ENCODE assay signal across 14 cellular contexts in genomic region chr19:37304884-37305255, GRCh38.
DNase-seq lines count a peak whose midpoint lies in the region; ATAC-seq and TF ChIP-seq lines count a peak whose summit lies in the region.
"Had no signal": no experiment of that assay in that cellular context is flagged by ENCODE, and none has a peak within 500 bp of the region (broad histone marks: within the 10 kb centered on the region; RNA-seq: fewer than 3 reads in every experiment).

No MANE protein-coding gene starts in this region.

- H2BK120ac ChIP-seq in trophoblast cell (ENCODE audit: insufficient read depth, low read length, poor library complexity): no peak overlapping the region

- intact Hi-C loops in left ventricle myocardium superior (cut with micrococcal nuclease): no loop called here

- H4K12ac ChIP-seq in trophoblast cell (ENCODE audit: low read depth, low read length): peak overlapping the region; percentile 32

- no peak for TF ChIP-seq EP300 in gastroesophageal sphincter (IDR thresholded peaks at IDR 0.05)

- H3K36me3 ChIP-seq in right atrium auricular region (no peaks in the 10 kb centered on the region), HUES64 (ENCODE audit: insufficient read depth, low read length) (no peaks in the 10 kb centered on the region), iPS-15b (ENCODE audit: control insufficient read depth, insufficient read depth, low read length) (no peaks in the 10 kb centered on the region), trophoblast cell (ENCODE audit: control insufficient read depth in 1 of 2, insufficient read depth in 2 of 2, low read length in 2 of 2) (no peaks in the 10 kb centered on the region), gastroesophageal sphincter (no peaks in the 10 kb centered on the region)
- H3K36me3 ChIP-seq: BE2C had no signal

- H3K79me1 ChIP-seq in trophoblast cell (ENCODE audit: low read length): no peaks in the 10 kb centered on the region

- H4K91ac ChIP-seq in trophoblast cell (ENCODE audit: low read depth, low read length): no peak overlapping the region

- DNase-seq in left ventricle myocardium superior (no peak), right atrium auricular region (ENCODE audit: low spot score) (no peak), trophoblast cell (no peak), foreskin keratinocyte (no peak)
- DNase-seq: DMS79, GM23248 had no signal

- H3K18ac ChIP-seq in trophoblast cell (ENCODE audit: low read length): no peak overlapping the region

- no peak for TF ChIP-seq POLR2A in gastroesophageal sphincter (IDR thresholded peaks at IDR 0.05)

- WGBS in HUES64: 92% methylated on average over 17 of the region's 17 CpGs
- no CpG with 5 or more reads among the region's 17 CpGs for WGBS in trophoblast cell (ENCODE audit: extremely low coverage, insufficient coverage, insufficient read length)
- 87 to 94% methylated on average over 3 to 6 of the region's 17 CpGs for WGBS in gastroesophageal sphincter (ENCODE audit: low coverage in 1 of 2), 2 donors

- H2AK5ac ChIP-seq in trophoblast cell (ENCODE audit: low read length): no peak overlapping the region

- no peak overlapping the region for H2BK5ac ChIP-seq in trophoblast cell (ENCODE audit: low read depth, low read length, poor library complexity)

- H3K4me3 ChIP-seq in right atrium auricular region (no peak overlapping the region), HUES64 (ENCODE audit: low read length) (peak overlapping the region; percentile 67; the same call in 1 of the 2 replicates), iPS-15b (ENCODE audit: low read depth, low read length) (peak overlapping the region; percentile 86), trophoblast cell (ENCODE audit: low read depth, low read length) (no peak overlapping the region), gastroesophageal sphincter (no peak overlapping the region)
- H3K4me3 ChIP-seq: A549, GM12878, GM23248 had no signal

- H3K27ac ChIP-seq in right atrium auricular region (no peak overlapping the region), HUES64 (ENCODE audit: low read depth, low read length) (no peak overlapping the region), trophoblast cell (ENCODE audit: low read depth, low read length) (no peak overlapping the region), gastroesophageal sphincter (no peak overlapping the region), foreskin keratinocyte (no peak overlapping the region)
- H3K27ac ChIP-seq: A549, GM23248 had no signal

- TF ChIP-seq CTCF in right atrium auricular region (IDR thresholded peaks at IDR 0.05): no peak
- no peak for TF ChIP-seq CTCF in gastroesophageal sphincter (IDR thresholded peaks at IDR 0.05)
- TF ChIP-seq CTCF in foreskin keratinocyte (conservative IDR thresholded peaks at IDR 0.05): no peak

- no peak overlapping the region for H3K4me2 ChIP-seq in trophoblast cell (ENCODE audit: low read length)
- H3K4me2 ChIP-seq: A549 had no signal

- no peak overlapping the region for H3K14ac ChIP-seq in trophoblast cell (ENCODE audit: low read length)

- peak overlapping the region; percentile 88 for H4K8ac ChIP-seq in trophoblast cell (ENCODE audit: low read depth, low read length)

- H2AFZ ChIP-seq in trophoblast cell (ENCODE audit: insufficient read depth, low read length, poor library complexity): no peak overlapping the region
- H2AFZ ChIP-seq: GM23248 had no signal

- H3K23ac ChIP-seq in trophoblast cell (ENCODE audit: low read length): no peak overlapping the region

- ATAC-seq in left ventricle myocardium superior (peak; percentile 10), HG03280 (IDR thresholded peaks at IDR 0.05; ENCODE audit: unreplicated experiment) (no peak), gastroesophageal sphincter (no peak), foreskin keratinocyte (no peak)
- ATAC-seq: A549, GM12878, HepG2 had no signal

- H3K9me3 ChIP-seq in right atrium auricular region: no peaks in the 10 kb centered on the region
- peaks cover 23% of the 10 kb centered on the region for H3K9me3 ChIP-seq in HUES64 (ENCODE audit: insufficient read depth, low read depth, low read length)
- H3K9me3 ChIP-seq in iPS-15b (ENCODE audit: control insufficient read depth, insufficient read depth, low read length): no peaks in the 10 kb centered on the region
- peaks cover 36% of the 10 kb centered on the region for H3K9me3 ChIP-seq in trophoblast cell (ENCODE audit: insufficient read depth, low read depth, low read length)
- H3K9me3 ChIP-seq in gastroesophageal sphincter: peaks cover 0 to 37% (median 0%) of the 10 kb centered on the region in 3 donors

- H2BK12ac ChIP-seq in trophoblast cell (ENCODE audit: low read length): no peak overlapping the region

- H3K9ac ChIP-seq in HUES64 (ENCODE audit: low read depth, low read length) (no peak overlapping the region), iPS-15b (ENCODE audit: low read depth, low read length) (no peak overlapping the region), trophoblast cell (ENCODE audit: low read length) (no peak overlapping the region)
- H3K9ac ChIP-seq: GM23248 had no signal

- H3K79me2 ChIP-seq in trophoblast cell (ENCODE audit: control insufficient read depth, insufficient read depth, low read length, poor library complexity): no peaks in the 10 kb centered on the region

- H3K4me1 ChIP-seq in right atrium auricular region: no peaks in the 10 kb centered on the region
- no peaks in the 10 kb centered on the region for H3K4me1 ChIP-seq in HUES64 (ENCODE audit: insufficient read depth, low read length)
- H3K4me1 ChIP-seq in iPS-15b (ENCODE audit: control insufficient read depth, insufficient read depth, low read length): no peaks in the 10 kb centered on the region
- no peaks in the 10 kb centered on the region for H3K4me1 ChIP-seq in trophoblast cell (ENCODE audit: control insufficient read depth in 1 of 2, insufficient read depth in 2 of 2, low read length in 2 of 2)
- no peaks in the 10 kb centered on the region for H3K4me1 ChIP-seq in gastroesophageal sphincter
- H3K4me1 ChIP-seq in foreskin keratinocyte: no peaks in the 10 kb centered on the region
- H3K4me1 ChIP-seq: A549, BE2C had no signal

- H3K4ac ChIP-seq in trophoblast cell (ENCODE audit: low read depth, low read length): no peak overlapping the region

- H3K27me3 ChIP-seq in right atrium auricular region: no peaks in the 10 kb centered on the region
- H3K27me3 ChIP-seq in HUES64 (ENCODE audit: insufficient read depth, low read length): peaks cover 4% of the 10 kb centered on the region
- no peaks in the 10 kb centered on the region for H3K27me3 ChIP-seq in iPS-15b (ENCODE audit: control insufficient read depth, insufficient read depth, low read length)
- no peaks in the 10 kb centered on the region for H3K27me3 ChIP-seq in trophoblast cell (ENCODE audit: insufficient read depth, low read length)
- H3K27me3 ChIP-seq in gastroesophageal sphincter: no peaks in the 10 kb centered on the region
- no peaks in the 10 kb centered on the region for H3K27me3 ChIP-seq in foreskin keratinocyte
- H3K27me3 ChIP-seq: BE2C had no signal

Comparison
In these comparisons a context has a peak if more than half of its experiments do, and no peak if none do; other contexts are left out.
1. H3K4me3 ChIP-seq: peak in HUES64 (single experiment) and iPS-15b (single experiment); none in right atrium auricular region (0 of 2), trophoblast cell (single experiment) and gastroesophageal sphincter (0 of 2).